ENCODE assay signal across 8 cellular contexts in genomic region chr10:119737827-119738226, GRCh38. TPM values are rescaled to one million over a fixed set of nuclear protein-coding genes. Genes with fewer than 3 reads are reported as not detected.
A peak's percentile ranks its signal among the peaks of the same experiment; 100 is the strongest.
DNase-seq lines count a peak whose midpoint lies in the region; ATAC-seq, FAIRE-seq and TF ChIP-seq lines count a peak whose summit lies in the region.

No MANE protein-coding gene starts in this region.

- no peaks in the 10 kb centered on the region for H3K79me2 ChIP-seq in Karpas-422 (ENCODE audit: low read length)

- peak overlapping the region; percentile 89 for H3K27ac ChIP-seq in epithelial cell of prostate
- H3K27ac ChIP-seq in Karpas-422 (ENCODE audit: low read length): no peak overlapping the region
- no peak overlapping the region for H3K27ac ChIP-seq in prostate gland

- peaks cover 13% of the 10 kb centered on the region for H3K4me1 Mint-ChIP-seq in activated T-helper 1 cell treated with anti-CD3 and anti-CD28 coated beads, Interleukin-12 subunit alpha, Interleukin-12 subunit beta, Interleukin-2, Interleukin-4 antibody, amounts not matched to agents 30 ng/mL and 10 ng/mL and 1 ng/mL, durations not matched to agents 14 hours and 24 hours and 36 hours (ENCODE audit: low read depth)

- ATAC-seq in GM21526 (IDR thresholded peaks at IDR 0.05; ENCODE audit: low FRiP score, unreplicated experiment): no peak

- no peaks in the 10 kb centered on the region for H3K27me3 ChIP-seq in Karpas-422 (ENCODE audit: low read length)
- H3K27me3 ChIP-seq in prostate gland (replicated peaks; ENCODE audit: insufficient read depth): no peaks in the 10 kb centered on the region

- no peaks in the 10 kb centered on the region for H3K9me2 ChIP-seq in Karpas-422 (replicated peaks; ENCODE audit: insufficient read depth, low read length)

- no peak overlapping the region for H2AFZ ChIP-seq in Karpas-422 (ENCODE audit: low read length)

- no peak for TF ChIP-seq CTCF in prostate gland (IDR thresholded peaks at IDR 0.05)

- no peaks in the 10 kb centered on the region for H3K9me3 ChIP-seq in Karpas-422 (ENCODE audit: low read length)
- H3K9me3 ChIP-seq in prostate gland: no peaks in the 10 kb centered on the region

- intact Hi-C loops in prostate gland (cut with DNase I): no loop called here
- intact Hi-C loops in activated T-helper 1 cell treated with anti-CD3 and anti-CD28 coated beads, Interleukin-12 subunit alpha, Interleukin-12 subunit beta, Interleukin-2, Interleukin-4 antibody, amounts not matched to agents 30 ng/mL and 10 ng/mL and 1 ng/mL, durations not matched to agents 14 hours and 24 hours and 36 hours (cut with micrococcal nuclease): no loop called here

- no peak overlapping the region for H3K4me3 Mint-ChIP-seq in activated T-helper 1 cell treated with anti-CD3 and anti-CD28 coated beads, Interleukin-12 subunit alpha, Interleukin-12 subunit beta, Interleukin-2, Interleukin-4 antibody, amounts not matched to agents 30 ng/mL and 10 ng/mL and 1 ng/mL, durations not matched to agents 14 hours and 24 hours and 36 hours

- H3K36me3 ChIP-seq in Karpas-422 (ENCODE audit: insufficient read depth, low read length): no peaks in the 10 kb centered on the region
- no peaks in the 10 kb centered on the region for H3K36me3 ChIP-seq in prostate gland

- DNase-seq in GM12892 (ENCODE audit: insufficient read length): no peak
- peak; percentile 71 for DNase-seq in OCI-M1 (lab: John Stamatoyannopoulos, UW)
- peak; percentile 60 for DNase-seq in epithelial cell of prostate (ENCODE audit: low read depth, low spot score)
- DNase-seq in pulmonary artery endothelial cell (ENCODE audit: low read depth, low spot score): peak; percentile 80
- no peak for DNase-seq in Karpas-422
- no peak for DNase-seq in prostate gland (ENCODE audit: low spot score)
- DNase-seq in activated T-helper 1 cell treated with anti-CD3 and anti-CD28 coated beads, Interleukin-12 subunit alpha, Interleukin-12 subunit beta, Interleukin-2, Interleukin-4 antibody, amounts not matched to agents 30 ng/mL and 10 ng/mL and 1 ng/mL, durations not matched to agents 14 hours and 24 hours and 36 hours (ENCODE audit: low spot score): no peak

- no peak overlapping the region for H3K9ac ChIP-seq in Karpas-422 (ENCODE audit: low read length)

- H3K36me3 Mint-ChIP-seq in activated T-helper 1 cell treated with anti-CD3 and anti-CD28 coated beads, Interleukin-12 subunit alpha, Interleukin-12 subunit beta, Interleukin-2, Interleukin-4 antibody, amounts not matched to agents 30 ng/mL and 10 ng/mL and 1 ng/mL, durations not matched to agents 14 hours and 24 hours and 36 hours (ENCODE audit: low read depth): peaks cover 2% of the 10 kb centered on the region

- H3K4me1 ChIP-seq in Karpas-422 (ENCODE audit: low read length) (no peaks in the 10 kb centered on the region), prostate gland (replicated peaks) (no peaks in the 10 kb centered on the region)

- no peak overlapping the region for H3K27ac Mint-ChIP-seq in activated T-helper 1 cell treated with anti-CD3 and anti-CD28 coated beads, Interleukin-12 subunit alpha, Interleukin-12 subunit beta, Interleukin-2, Interleukin-4 antibody, amounts not matched to agents 30 ng/mL and 10 ng/mL and 1 ng/mL, durations not matched to agents 14 hours and 24 hours and 36 hours

- FAIRE-seq in GM12892 (lab: Jason Lieb, UNC): peak; percentile 14

- H3K4me3 ChIP-seq in Karpas-422 (ENCODE audit: low read length): no peak overlapping the region
- H3K4me3 ChIP-seq in prostate gland: no peak overlapping the region

- no peak overlapping the region for H3K4me2 ChIP-seq in Karpas-422 (ENCODE audit: low read depth, low read length, poor library complexity, severe bottlenecking)

- no peaks in the 10 kb centered on the region for H4K20me1 ChIP-seq in Karpas-422 (ENCODE audit: insufficient read depth, low read depth, low read length)

- no peak for TF ChIP-seq POLR2A in GM12892 (IDR thresholded peaks at IDR 0.05; ENCODE audit: low read depth, low read length)
- TF ChIP-seq POLR2A in prostate gland (IDR thresholded peaks at IDR 0.05): no peak

- no peaks in the 10 kb centered on the region for H3K9me3 Mint-ChIP-seq in activated T-helper 1 cell treated with anti-CD3 and anti-CD28 coated beads, Interleukin-12 subunit alpha, Interleukin-12 subunit beta, Interleukin-2, Interleukin-4 antibody, amounts not matched to agents 30 ng/mL and 10 ng/mL and 1 ng/mL, durations not matched to agents 14 hours and 24 hours and 36 hours

- H3K27me3 Mint-ChIP-seq in activated T-helper 1 cell treated with anti-CD3 and anti-CD28 coated beads, Interleukin-12 subunit alpha, Interleukin-12 subunit beta, Interleukin-2, Interleukin-4 antibody, amounts not matched to agents 30 ng/mL and 10 ng/mL and 1 ng/mL, durations not matched to agents 14 hours and 24 hours and 36 hours (ENCODE audit: insufficient read depth): no peaks in the 10 kb centered on the region

- 83% methylated on average over 1 of the region's 1 CpG for WGBS in prostate gland

RNA-seq across cellular contexts. Expression of gene INPP5F, which starts 12.0 kb away (rescaled TPM):
- polyA plus RNA-seq in GM12892 (2012; ENCODE audit: missing spikeins): 11.8 TPM
- 20.5 and 27.6 TPM in 2 replicates for total RNA-seq in pulmonary artery endothelial cell
- 2.5 and 5.6 TPM in 2 replicates for total RNA-seq in Karpas-422 (2014; rRNA removed; shearing (Covaris generic); ENCODE audit: low replicate concordance)
- 10 to 100 TPM in 1 of 2 donors, 1 to 10 TPM in 1; 8.6 to 15.9 TPM for total RNA-seq in prostate gland
- 17.7 and 19.4 TPM in 2 replicates for total RNA-seq in activated T-helper 1 cell treated with anti-CD3 and anti-CD28 coated beads, Interleukin-12 subunit alpha, Interleukin-12 subunit beta, Interleukin-2, Interleukin-4 antibody, amounts not matched to agents 30 ng/mL and 10 ng/mL and 1 ng/mL, durations not matched to agents 14 hours and 24 hours and 36 hours

Comparison
In these comparisons a context has a peak if more than half of its experiments do, and no peak if none do; other contexts are left out.
1. DNase-seq: peak in OCI-M1 (single experiment), epithelial cell of prostate (single experiment) and pulmonary artery endothelial cell (single experiment); none in GM12892 (single experiment), Karpas-422 (single experiment), prostate gland (single experiment) and activated T-helper 1 cell treated with anti-CD3 and anti-CD28 coated beads, Interleukin-12 subunit alpha, Interleukin-12 subunit beta, Interleukin-2, Interleukin-4 antibody, amounts not matched to agents 30 ng/mL and 10 ng/mL and 1 ng/mL, durations not matched to agents 14 hours and 24 hours and 36 hours (single experiment).